Comparison of ENCODE assay signal across 19 cellular contexts in genomic region chr3:55623786-55624185, GRCh38.
A peak's percentile ranks its signal among the peaks of the same experiment; 100 is the strongest.
DNase-seq lines count a peak whose midpoint lies in the region; ATAC-seq and TF ChIP-seq lines count a peak whose summit lies in the region.
"Had no signal": no experiment of that assay in that cellular context is flagged by ENCODE, and none has a peak within 500 bp of the region (broad histone marks: within the 10 kb centered on the region; RNA-seq: fewer than 3 reads in every experiment).

No MANE protein-coding gene starts in this region.

- peaks cover 2% of the 10 kb centered on the region for H3K79me2 ChIP-seq in trophoblast cell (ENCODE audit: control insufficient read depth, insufficient read depth, low read length, poor library complexity)

- H2BK120ac ChIP-seq in trophoblast cell (ENCODE audit: insufficient read depth, low read length, poor library complexity), result no peak overlapping the region

- H4K12ac ChIP-seq in trophoblast cell (ENCODE audit: low read depth, low read length), result no peak overlapping the region

- DNase-seq in EL (peak; percentile 37), NCI-H226 (peak; percentile 12), choroid plexus epithelial cell (ENCODE audit: low read depth) (peak; percentile 47), trophoblast cell (peak in 1 of 2 donors; percentile 57), AG08395 (ENCODE audit: low spot score) (no peak), NCI-H446 (lab: John Stamatoyannopoulos, UW) (no peak), sciatic nerve (ENCODE audit: low spot score) (no peak)
- no peak for DNase-seq in activated T-cell treated with anti-CD3 and anti-CD28 coated beads, Interleukin-2, amount 50 U/mL, for 4 hours
- DNase-seq: DMS153, GOT3, KBM-7, NCI-H1048, NCI-H1436 treated with DMSO at 0.1 percent for 48 hours, NCI-H2029 treated with DMSO at 0.1 percent for 48 hours, NCI-H524, Peyer's patch, SHP77 treated with DMSO at 0.1 percent for 48 hours had no signal

- peaks cover 22% of the 10 kb centered on the region for H3K79me1 ChIP-seq in trophoblast cell (ENCODE audit: low read length)

- no peaks in the 10 kb centered on the region for H3K9me3 ChIP-seq in trophoblast cell (ENCODE audit: insufficient read depth, low read depth, low read length)
- H3K9me3 ChIP-seq: A549, Peyer's patch had no signal

- H3K4me3 Mint-ChIP-seq in activated T-cell treated with anti-CD3 and anti-CD28 coated beads, Interleukin-2, amount 50 U/mL, for 4 hours, result no peak overlapping the region

- intact Hi-C loops in sciatic nerve (cut with DNase I), result no loop called here

- no peak for ATAC-seq in sciatic nerve
- ATAC-seq in activated T-cell treated with anti-CD3 and anti-CD28 coated beads, Interleukin-2, amount 50 U/mL, for 4 hours, result no peak
- ATAC-seq: A549, SK-N-SH treated with all-trans-retinoic acid at 6 μM for 48 hours had no signal

- H3K9me3 Mint-ChIP-seq in activated T-cell treated with anti-CD3 and anti-CD28 coated beads, Interleukin-2, amount 50 U/mL, for 4 hours, result peaks cover 5% of the 10 kb centered on the region

- H3K4me1 ChIP-seq in trophoblast cell (ENCODE audit: control insufficient read depth in 1 of 2, insufficient read depth in 2 of 2, low read length in 2 of 2), result peaks cover 12 to 24% of the 10 kb centered on the region in 2 experiments
- H3K4me1 ChIP-seq: A549, Peyer's patch had no signal

- H3K23ac ChIP-seq in trophoblast cell (ENCODE audit: low read length), result no peak overlapping the region

- TF ChIP-seq CTCF in choroid plexus epithelial cell (conservative IDR thresholded peaks at IDR 0.05; ENCODE audit: low read depth, low read length), result no peak

- H3K27me3 Mint-ChIP-seq in activated T-cell treated with anti-CD3 and anti-CD28 coated beads, Interleukin-2, amount 50 U/mL, for 4 hours (ENCODE audit: low read depth), result no peaks in the 10 kb centered on the region

- H3K4me2 ChIP-seq in trophoblast cell (ENCODE audit: low read length), result no peak overlapping the region
- H3K4me2 ChIP-seq: A549 had no signal

- H3K4me3 ChIP-seq in choroid plexus epithelial cell (ENCODE audit: low read depth, low read length) (no peak overlapping the region), trophoblast cell (ENCODE audit: low read depth, low read length) (no peak overlapping the region)
- H3K4me3 ChIP-seq: A549, Peyer's patch had no signal

- no peaks in the 10 kb centered on the region for H3K27me3 ChIP-seq in trophoblast cell (ENCODE audit: insufficient read depth, low read length)
- H3K27me3 ChIP-seq: Peyer's patch had no signal

- no peak overlapping the region for H4K91ac ChIP-seq in trophoblast cell (ENCODE audit: low read depth, low read length)

- no peak overlapping the region for H2BK5ac ChIP-seq in trophoblast cell (ENCODE audit: low read depth, low read length, poor library complexity)

- H3K14ac ChIP-seq in trophoblast cell (ENCODE audit: low read length), result no peak overlapping the region

- H2BK12ac ChIP-seq in trophoblast cell (ENCODE audit: low read length), result no peak overlapping the region

- H3K27ac ChIP-seq in trophoblast cell (ENCODE audit: low read depth, low read length), result no peak overlapping the region
- H3K27ac ChIP-seq: A549, Peyer's patch had no signal

- H2AK5ac ChIP-seq in trophoblast cell (ENCODE audit: low read length), result peak overlapping the region; percentile 63

- H2AFZ ChIP-seq in trophoblast cell (ENCODE audit: insufficient read depth, low read length, poor library complexity), result no peak overlapping the region

- no CpG with 5 or more reads among the region's 2 CpGs for WGBS in trophoblast cell (ENCODE audit: extremely low coverage, insufficient coverage, insufficient read length)

- no peaks in the 10 kb centered on the region for H3K36me3 ChIP-seq in trophoblast cell (ENCODE audit: control insufficient read depth in 1 of 2, insufficient read depth in 2 of 2, low read length in 2 of 2)
- H3K36me3 ChIP-seq: Peyer's patch had no signal

- H3K4ac ChIP-seq in trophoblast cell (ENCODE audit: low read depth, low read length), result no peak overlapping the region

- H3K4me1 Mint-ChIP-seq in activated T-cell treated with anti-CD3 and anti-CD28 coated beads, Interleukin-2, amount 50 U/mL, for 4 hours (ENCODE audit: low read depth), result no peaks in the 10 kb centered on the region

- H4K8ac ChIP-seq in trophoblast cell (ENCODE audit: low read depth, low read length), result no peak overlapping the region

- H3K36me3 Mint-ChIP-seq in activated T-cell treated with anti-CD3 and anti-CD28 coated beads, Interleukin-2, amount 50 U/mL, for 4 hours (ENCODE audit: insufficient read depth), result no peaks in the 10 kb centered on the region

- no peak overlapping the region for H3K18ac ChIP-seq in trophoblast cell (ENCODE audit: low read length)

- H3K9ac ChIP-seq in trophoblast cell (ENCODE audit: low read length), result no peak overlapping the region

Comparison
In these comparisons a context has a peak if more than half of its experiments do, and no peak if none do; other contexts are left out.
1. DNase-seq: peak in EL (single experiment), NCI-H226 (single experiment) and choroid plexus epithelial cell (single experiment); none in AG08395 (single experiment), NCI-H446 (0 of 2), sciatic nerve (single experiment) and activated T-cell treated with anti-CD3 and anti-CD28 coated beads, Interleukin-2, amount 50 U/mL, for 4 hours (single experiment).